Comparison of ENCODE assay signal across 25 cellular contexts in genomic region chr11:28114731-28115130, GRCh38.
"Had no signal": no experiment of that assay in that cellular context is flagged by ENCODE, and none has a peak within 500 bp of the region (broad histone marks: within the 10 kb centered on the region; RNA-seq: fewer than 3 reads in every experiment).

No MANE protein-coding gene starts in this region.

- ATAC-seq: left colon; left lung; lower lobe of right lung; naive thymus-derived CD8-positive, alpha-beta T cell; pancreas; right lobe of liver; stimulated activated effector memory CD8-positive, alpha-beta T cell treated with anti-CD3 and anti-CD28 coated beads, Interleukin-12 subunit alpha, Interleukin-12 subunit beta, amount 100 ng/mL, for 72 hours; upper lobe of right lung had no signal

- DNase-seq: hippocampal formation; kidney; left colon; left lung; lower lobe of right lung; mammary epithelial cell; mesenchymal stem cell; naive thymus-derived CD8-positive, alpha-beta T cell; nucleus accumbens; pancreas; posterior cingulate gyrus; right lobe of liver; spleen; stimulated activated CD4-positive, alpha-beta T cell treated with anti-CD3 and anti-CD28 coated beads, Interleukin-4, amount 100 ng/mL, for 24 hours; stimulated activated naive CD4-positive, alpha-beta T cell; tibial artery; upper lobe of right lung had no signal

- H3K4me3 Mint-ChIP-seq: naive thymus-derived CD8-positive, alpha-beta T cell; nephron; neural crest cell; stimulated activated effector memory CD8-positive, alpha-beta T cell treated with anti-CD3 and anti-CD28 coated beads, Interleukin-12 subunit alpha, Interleukin-12 subunit beta, amount 100 ng/mL, for 72 hours; stimulated activated naive CD8-positive, alpha-beta T cell treated with anti-CD3 and anti-CD28 coated beads, Interleukin-15, Interleukin-2, amounts not matched to agents 100 ng/mL and 50 ng/mL, for 24 hours had no signal

- H3K27me3 Mint-ChIP-seq: naive thymus-derived CD8-positive, alpha-beta T cell; stimulated activated naive CD8-positive, alpha-beta T cell treated with anti-CD3 and anti-CD28 coated beads, Interleukin-15, Interleukin-2, amounts not matched to agents 100 ng/mL and 50 ng/mL, for 24 hours had no signal

- H3K27ac Mint-ChIP-seq: nephron; stimulated activated effector memory CD8-positive, alpha-beta T cell treated with anti-CD3 and anti-CD28 coated beads, Interleukin-12 subunit alpha, Interleukin-12 subunit beta, amount 100 ng/mL, for 72 hours; stimulated activated naive CD8-positive, alpha-beta T cell treated with anti-CD3 and anti-CD28 coated beads, Interleukin-15, Interleukin-2, amounts not matched to agents 100 ng/mL and 50 ng/mL, for 24 hours had no signal

- H3K9me3 ChIP-seq: left lung, lower lobe of right lung, pancreas, prostate gland, right atrium auricular region, right lobe of liver, spleen, suprapubic skin, thoracic aorta, tibial artery, upper lobe of right lung had no signal
